1 cellular context compared by ENCODE assay signal in genomic region chr13:113495494-113496251, GRCh38.
TF ChIP-seq lines count a peak whose summit lies in the region.

No MANE protein-coding gene starts in this region.

TF ChIP-seq in H1, 55 proteins besides CTCF, POLR2A, EP300 and RAD21:
- TF ChIP-seq SP2 (IDR thresholded peaks at IDR 0.05; ENCODE audit: low read length) (no peak), CBX5 (IDR thresholded peaks at IDR 0.05; ENCODE audit: low read depth, low read length) (no peak), RXRA (IDR thresholded peaks at IDR 0.05; ENCODE audit: insufficient read depth, low read depth, low read length) (no peak), JUN (IDR thresholded peaks at IDR 0.05; ENCODE audit: low read depth, low read length) (no peak), USF2 (IDR thresholded peaks at IDR 0.05; ENCODE audit: low read length) (no peak), TAF1 (IDR thresholded peaks at IDR 0.05; ENCODE audit: low read depth, low read length) (no peak), TBP (IDR thresholded peaks at IDR 0.05; ENCODE audit: low read depth, low read length) (no peak), SP4 (IDR thresholded peaks at IDR 0.05; ENCODE audit: low read length) (no peak), TAF7 (optimal IDR thresholded peaks at IDR 0.05; ENCODE audit: borderline replicate concordance, low read depth, low read length) (no peak), JUND (IDR thresholded peaks at IDR 0.05; ENCODE audit: low read length) (no peak), TEAD4 (IDR thresholded peaks at IDR 0.05; ENCODE audit: low read depth, low read length) (no peak), EZH2 (IDR thresholded peaks at IDR 0.05; ENCODE audit: low read depth, low read length, severe bottlenecking) (no peak), SIX5 (IDR thresholded peaks at IDR 0.05; ENCODE audit: low read depth, low read length) (no peak), RFX5 (IDR thresholded peaks at IDR 0.05; ENCODE audit: borderline replicate concordance, low read depth, low read length) (no peak), ASH2L (IDR thresholded peaks at IDR 0.05; ENCODE audit: low read length) (peak; percentile 89), ATF2 (IDR thresholded peaks at IDR 0.05; ENCODE audit: low read length) (no peak), BACH1 (IDR thresholded peaks at IDR 0.05; ENCODE audit: low read length) (no peak), KDM5A (IDR thresholded peaks at IDR 0.05; ENCODE audit: low read length) (no peak), SIRT6 (IDR thresholded peaks at IDR 0.05; ENCODE audit: low read length) (no peak), RBBP5 (IDR thresholded peaks at IDR 0.05; ENCODE audit: borderline replicate concordance, low read depth, low read length) (0 out of 2 replicates have a peak, but pooled peaks have one; percentile 65), MAX (IDR thresholded peaks at IDR 0.05) (peak; percentile 24; the same call in 1 of the 2 replicates), SIN3A (conservative IDR thresholded peaks at IDR 0.05 in 1 of 2, IDR thresholded peaks at IDR 0.05 in 1 of 2; ENCODE audit: low read depth in 1 of 2, low read length in 2 of 2) (peak in 1 of 2 experiments; percentile 62; a peak in 1 of 4 replicates), CTBP2 (IDR thresholded peaks at IDR 0.05; ENCODE audit: borderline replicate concordance, insufficient read depth, insufficient read length, low read length) (peak; percentile 90), CHD7 (IDR thresholded peaks at IDR 0.05; ENCODE audit: insufficient replicate concordance, low read length) (no peak), ATF3 (IDR thresholded peaks at IDR 0.05; ENCODE audit: insufficient read depth, low read depth, low read length) (no peak), HDAC6 (IDR thresholded peaks at IDR 0.05; ENCODE audit: low read depth, low read length) (no peak), CBX8 (IDR thresholded peaks at IDR 0.05; ENCODE audit: borderline replicate concordance, low read depth, low read length) (no peak), E2F6 (IDR thresholded peaks at IDR 0.05) (no peak), EGR1 (IDR thresholded peaks at IDR 0.05; ENCODE audit: borderline replicate concordance, low read depth, low read length) (no peak), HDAC2 (IDR thresholded peaks at IDR 0.05; ENCODE audit: borderline replicate concordance in 1 of 2, low read depth in 2 of 2, low read length in 2 of 2) (no peak), SAP30 (IDR thresholded peaks at IDR 0.05; ENCODE audit: insufficient read depth, insufficient replicate concordance, low read length) (no peak), NRF1 (IDR thresholded peaks at IDR 0.05; ENCODE audit: low read depth, low read length) (no peak), ZNF274 (IDR thresholded peaks at IDR 0.05; ENCODE audit: borderline replicate concordance, extremely low read depth, low read length) (no peak), SP1 (IDR thresholded peaks at IDR 0.05; ENCODE audit: low read depth, low read length) (no peak), KDM1A (IDR thresholded peaks at IDR 0.05; ENCODE audit: borderline replicate concordance, low read length) (no peak), TCF12 (IDR thresholded peaks at IDR 0.05; ENCODE audit: low read depth, low read length) (no peak), CHD1 (IDR thresholded peaks at IDR 0.05; ENCODE audit: low read depth, low read length) (no peak), NANOG (IDR thresholded peaks at IDR 0.05; ENCODE audit: insufficient read depth, low read depth, low read length, poor library complexity, severe bottlenecking) (no peak)
